8 cellular contexts compared by ENCODE assay signal in the genomic region with DNA sequence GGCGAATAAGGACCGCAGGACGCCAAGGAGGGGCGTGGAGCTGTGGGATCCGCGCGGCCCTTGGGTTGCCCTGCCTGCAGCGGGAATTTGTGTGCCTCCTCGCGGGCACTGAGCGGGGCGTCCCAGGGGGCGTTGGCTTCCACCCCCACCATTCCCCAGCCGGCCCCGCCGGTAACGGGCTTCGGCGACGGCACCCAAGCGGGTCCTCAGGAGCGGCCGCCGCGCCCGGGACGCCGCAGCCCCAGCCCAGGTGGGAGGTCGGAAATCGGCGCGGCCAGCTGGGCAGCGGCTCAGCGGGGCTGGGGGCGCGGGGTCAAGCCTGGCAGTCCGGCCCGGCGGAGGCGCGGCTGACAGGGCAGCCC. TPM values are rescaled to one million over a fixed set of nuclear protein-coding genes. Genes with fewer than 3 reads are reported as not detected.
A peak's percentile ranks its signal among the peaks of the same experiment; 100 is the strongest.
DNase-seq lines count a peak whose midpoint lies in the region; ATAC-seq and TF ChIP-seq lines count a peak whose summit lies in the region.

No MANE protein-coding gene starts in this region.

- DNase-seq in Daoy (ENCODE audit: low read depth), result peak; percentile 40
- peak in 1 of 2 donors; percentile 21 for DNase-seq in cardiac fibroblast (ENCODE audit: low read depth in 2 of 2)
- DNase-seq in kidney tubule cell (ENCODE audit: low spot score), result peak; percentile 23
- DNase-seq in stimulated activated CD4-positive, alpha-beta T cell treated with anti-CD3 and anti-CD28 coated beads, Interleukin-4, amount 100 ng/mL, for 48 hours (ENCODE audit: low read depth in 2 of 2), result peak; percentile 8 to 20
- DNase-seq in NAMALWA (ENCODE audit: low spot score), result no peak
- DNase-seq in mucosa of gallbladder (ENCODE audit: low spot score), result no peak

- peak overlapping the region; percentile 56 for H3K4me2 ChIP-seq in SU-DHL-6 (ENCODE audit: low read depth, low read length, poor library complexity, severe bottlenecking)

- H2AFZ ChIP-seq in SU-DHL-6 (ENCODE audit: low read depth, low read length, severe bottlenecking), result peak overlapping the region; percentile 82

- no peaks in the 10 kb centered on the region for H3K9me3 ChIP-seq in SU-DHL-6 (ENCODE audit: insufficient read depth, low read length)

- H3K79me2 ChIP-seq in SU-DHL-6 (ENCODE audit: insufficient read depth, low read length), result no peaks in the 10 kb centered on the region

- ATAC-seq in HG02678 (IDR thresholded peaks at IDR 0.05; ENCODE audit: unreplicated experiment), result peak; percentile 35

- H3K4me3 ChIP-seq in SU-DHL-6 (ENCODE audit: insufficient read depth, low read length, poor library complexity, severe bottlenecking), result peak overlapping the region; percentile 56
- peak overlapping the region; percentile 66 to 77 for H3K4me3 ChIP-seq in cardiac fibroblast (replicated peaks in 1 of 2; ENCODE audit: low read depth in 2 of 2, low read length in 2 of 2)

- H3K9me2 ChIP-seq in SU-DHL-6 (replicated peaks; ENCODE audit: insufficient read depth, low read length), result no peaks in the 10 kb centered on the region

- no peak overlapping the region for H3K27ac ChIP-seq in SU-DHL-6 (ENCODE audit: low read depth, low read length)

- H3K36me3 ChIP-seq in SU-DHL-6 (ENCODE audit: low read length), result no peaks in the 10 kb centered on the region

- no peaks in the 10 kb centered on the region for H3K27me3 ChIP-seq in SU-DHL-6 (ENCODE audit: low read length)

- H3F3A ChIP-seq in SU-DHL-6 (ENCODE audit: insufficient read depth), result no peaks in the 10 kb centered on the region

- TF ChIP-seq CTCF in SU-DHL-6 (IDR thresholded peaks at IDR 0.05; ENCODE audit: insufficient read depth, low read length, poor library complexity, severe bottlenecking) (no peak), cardiac fibroblast (IDR thresholded peaks at IDR 0.05; ENCODE audit: low read depth, low read length) (no peak)

- peak overlapping the region; percentile 68 for H3K9ac ChIP-seq in SU-DHL-6 (ENCODE audit: low read length)

- no peaks in the 10 kb centered on the region for H4K20me1 ChIP-seq in SU-DHL-6 (ENCODE audit: low read depth, low read length)

RNA-seq across cellular contexts. Expression of a gene that starts 0.3 kb away (rescaled TPM):
- total RNA-seq in Daoy (2014; rRNA removed; shearing (Covaris generic)), result 1.7 and 3.2 TPM in 2 replicates
- total RNA-seq in mucosa of gallbladder, result 3.4 TPM

Comparison
In these comparisons a context has a peak if more than half of its experiments do, and no peak if none do; other contexts are left out.
1. DNase-seq: peak in Daoy (single experiment), kidney tubule cell (single experiment) and stimulated activated CD4-positive, alpha-beta T cell treated with anti-CD3 and anti-CD28 coated beads, Interleukin-4, amount 100 ng/mL, for 48 hours (2 of 2); none in NAMALWA (single experiment) and mucosa of gallbladder (single experiment).